9 cellular contexts compared by ENCODE assay signal in genomic region chr2:84938194-84938879, GRCh38. TPM values are rescaled to one million over a fixed set of nuclear protein-coding genes. Genes with fewer than 3 reads are reported as not detected.
DNase-seq lines count a peak whose midpoint lies in the region; ATAC-seq and TF ChIP-seq lines count a peak whose summit lies in the region.
"Had no signal": no experiment of that assay in that cellular context is flagged by ENCODE, and none has a peak within 500 bp of the region (broad histone marks: within the 10 kb centered on the region; RNA-seq: fewer than 3 reads in every experiment).

No MANE protein-coding gene starts in this region.

- H3K4me3 Mint-ChIP-seq in activated B cell treated with CpG ODN at 0.5 μM for 24 hours (peak overlapping the region; percentile 46), GM23338 (no peak overlapping the region)

- H3K4me1 ChIP-seq in mucosa of descending colon (ENCODE audit: low read depth) (peaks cover 10% of the 10 kb centered on the region), GM23338 (ENCODE audit: insufficient read depth) (peaks cover 19% of the 10 kb centered on the region)

- no peaks in the 10 kb centered on the region for H3K9me2 ChIP-seq in GM23338 (ENCODE audit: insufficient read depth)

- H3K27me3 Mint-ChIP-seq in activated B cell treated with CpG ODN at 0.5 μM for 24 hours: no peaks in the 10 kb centered on the region
- H3K27me3 Mint-ChIP-seq in GM23338 (ENCODE audit: insufficient read depth, low read depth, poor library complexity): peaks cover 15% of the 10 kb centered on the region

- TF ChIP-seq CTCF in activated B cell treated with CpG ODN at 0.5 μM for 24 hours (IDR thresholded peaks at IDR 0.05) (no peak), mucosa of descending colon (IDR thresholded peaks at IDR 0.05) (no peak), GM23338 (conservative IDR thresholded peaks at IDR 0.05; ENCODE audit: low read depth in 2 of 2) (no peak)

- H3F3A ChIP-seq in GM23338 (replicated peaks; ENCODE audit: low read depth): no peaks in the 10 kb centered on the region

- DNase-seq in activated B cell treated with CpG ODN at 0.5 μM for 24 hours (no peak), mucosa of descending colon (no peak), NCI-H1092 (lab: John Stamatoyannopoulos, UW) (no peak), SIG-M5 (lab: John Stamatoyannopoulos, UW) (no peak), GM23338 (ENCODE audit: low spot score) (no peak), Kasumi-1 (lab: John Stamatoyannopoulos, UW) (no peak)

- peak; percentile 37 for ATAC-seq in GM18873 (IDR thresholded peaks at IDR 0.05; ENCODE audit: low FRiP score, unreplicated experiment)
- peak; percentile 22 for ATAC-seq in HG03066 (IDR thresholded peaks at IDR 0.05; ENCODE audit: low read depth, unreplicated experiment)
- no peak for ATAC-seq in activated B cell treated with CpG ODN at 0.5 μM for 24 hours (ENCODE audit: low read depth)
- peak; percentile 52 for ATAC-seq in mucosa of descending colon
- no peak for ATAC-seq in GM23338

- CTCF ChIA-PET in activated B cell treated with CpG ODN at 0.5 μM for 24 hours (lab: Charles Lee): interaction anchor here (0.7 to 11.4 kb wide), 5 partner anchors 8 to 77 kb away, joined by 3 to 186 read pairs (median 5); no protein-coding TSS in a partner anchor

- no peak overlapping the region for H3K4me2 ChIP-seq in GM23338

- H3K36me3 ChIP-seq in mucosa of descending colon (ENCODE audit: low read depth) (no peaks in the 10 kb centered on the region), GM23338 (ENCODE audit: insufficient read depth) (no peaks in the 10 kb centered on the region)
- H3K36me3 ChIP-seq: thoracic aorta had no signal

- H3K27ac Mint-ChIP-seq in activated B cell treated with CpG ODN at 0.5 μM for 24 hours (peak overlapping the region; percentile 94), GM23338 (no peak overlapping the region)

- H3K27me3 ChIP-seq in GM23338 (ENCODE audit: insufficient read depth): no peaks in the 10 kb centered on the region

- H3K27ac ChIP-seq in GM23338 (ENCODE audit: low read depth): no peak overlapping the region
- H3K27ac ChIP-seq: thoracic aorta had no signal

- peaks cover 52% of the 10 kb centered on the region for H3K4me1 Mint-ChIP-seq in activated B cell treated with CpG ODN at 0.5 μM for 24 hours
- peaks cover 24% of the 10 kb centered on the region for H3K4me1 Mint-ChIP-seq in GM23338

- H3K9me3 Mint-ChIP-seq in activated B cell treated with CpG ODN at 0.5 μM for 24 hours: no peaks in the 10 kb centered on the region
- H3K9me3 Mint-ChIP-seq in GM23338: no peaks in the 10 kb centered on the region

- H3K9me3 ChIP-seq in mucosa of descending colon: no peaks in the 10 kb centered on the region
- H3K9me3 ChIP-seq: thoracic aorta had no signal

- H2AFZ ChIP-seq in GM23338: no peak overlapping the region

- no peaks in the 10 kb centered on the region for H3K79me2 ChIP-seq in GM23338 (replicated peaks; ENCODE audit: insufficient read depth)

- H4K20me1 ChIP-seq in GM23338 (replicated peaks; ENCODE audit: insufficient read depth): no peaks in the 10 kb centered on the region; the same call in 1 of the 2 replicates

- intact Hi-C loops in activated B cell treated with CpG ODN at 0.5 μM for 24 hours (cut with micrococcal nuclease): loop anchor here (2.0 kb wide), 1 partner anchor 76 kb away; no protein-coding TSS in a partner anchor
- intact Hi-C loops in mucosa of descending colon (cut with DNase I, micrococcal nuclease): no loop called here

- POLR2A ChIA-PET in activated B cell treated with CpG ODN at 0.5 μM for 24 hours (lab: Charles Lee): interaction anchor here (0.7 to 14.1 kb wide), 5 partner anchors 11 to 35 kb away, joined by 4 to 302 read pairs (median 59); partner anchors contain the start of genes KCMF1 and TMSB10

- H3K36me3 Mint-ChIP-seq in activated B cell treated with CpG ODN at 0.5 μM for 24 hours (ENCODE audit: low read depth): no peaks in the 10 kb centered on the region
- H3K36me3 Mint-ChIP-seq in GM23338 (ENCODE audit: low read depth): no peaks in the 10 kb centered on the region

- no peak overlapping the region for H3K4me3 ChIP-seq in mucosa of descending colon
- no peak overlapping the region for H3K4me3 ChIP-seq in GM23338
- H3K4me3 ChIP-seq: thoracic aorta had no signal

TF ChIP-seq in GM23338, 12 proteins besides CTCF, POLR2A, EP300 and RAD21:
- TF ChIP-seq NANOG (IDR thresholded peaks at IDR 0.05; ENCODE audit: borderline replicate concordance) (no peak), EZH2phosphoT487 (IDR thresholded peaks at IDR 0.05; ENCODE audit: unreplicated experiment) (no peak), JUNB (IDR thresholded peaks at IDR 0.05; ENCODE audit: unreplicated experiment) (no peak), EZH2 (IDR thresholded peaks at IDR 0.05; ENCODE audit: low read depth, unreplicated experiment) (no peak), ZNF462 (CRISPR knock-in tag; IDR thresholded peaks at IDR 0.05) (no peak)

RNA-seq across cellular contexts. Expression of gene KCMF1, which starts 32.6 kb away (rescaled TPM):
- total RNA-seq in activated B cell treated with CpG ODN at 0.5 μM for 24 hours (77.1 and 96.6 TPM in 2 replicates), mucosa of descending colon (10 to 100 TPM; 73.0 to 95.2 (median 85.0) TPM)
- total RNA-seq in GM23338 (2014; rRNA removed; shearing (Covaris generic)): 120 and 129 TPM in 2 replicates
- polyA plus RNA-seq in GM23338 (2016; fragmentation: Nextera tagmentation; extraction: Ambion mirVana): 29.3 and 39.4 TPM in 2 replicates

RNA-seq across cellular contexts. Expression of gene TMSB10, which starts 32.9 kb away (rescaled TPM):
- total RNA-seq in activated B cell treated with CpG ODN at 0.5 μM for 24 hours (925 and 1,069 TPM in 2 replicates), mucosa of descending colon (1,000 to 10,000 TPM in 2 of 3 donors, 100 to 1,000 TPM in 1; 798 to 2,724 (median 1,605) TPM)
- total RNA-seq in GM23338 (2014; rRNA removed; shearing (Covaris generic)): 834 and 976 TPM in 2 replicates
- 2,942 and 3,166 TPM in 2 replicates for polyA plus RNA-seq in GM23338 (2016; fragmentation: Nextera tagmentation; extraction: Ambion mirVana)

RNA-seq across cellular contexts. Expression of gene TRABD2A, which starts 57.5 kb away (rescaled TPM):
- total RNA-seq in activated B cell treated with CpG ODN at 0.5 μM for 24 hours (3.4 and 4.5 TPM in 2 replicates), mucosa of descending colon (100 to 1,000 TPM in 1 of 3 donors, 10 to 100 TPM in 2; 40.2 to 132 (median 63.2) TPM)
- 12.1 and 15.7 TPM in 2 replicates for total RNA-seq in GM23338 (2014; rRNA removed; shearing (Covaris generic))
- 5.5 and 6.0 TPM in 2 replicates for polyA plus RNA-seq in GM23338 (2016; fragmentation: Nextera tagmentation; extraction: Ambion mirVana)

Comparison
In these comparisons a context has a peak if more than half of its experiments do, and no peak if none do; other contexts are left out.
1. ATAC-seq: peak in GM18873 (single experiment), HG03066 (single experiment) and mucosa of descending colon (single experiment); none in activated B cell treated with CpG ODN at 0.5 μM for 24 hours (single experiment) and GM23338 (single experiment).